ENCODE assay signal across 8 cellular contexts in genomic region chr17:36600936-36601302, GRCh38. TPM values are rescaled to one million over a fixed set of nuclear protein-coding genes. Genes with fewer than 3 reads are reported as not detected.
DNase-seq lines count a peak whose midpoint lies in the region; ATAC-seq, FAIRE-seq and TF ChIP-seq lines count a peak whose summit lies in the region.

No MANE protein-coding gene starts in this region.

- no peak for FAIRE-seq in endothelial cell of umbilical vein (lab: Jason Lieb, UNC)

- no peak for DNase-seq in activated CD8-positive, alpha-beta memory T cell treated with anti-CD3 and anti-CD28 coated beads, Interleukin-2, amount 10 ng/mL, durations not matched to agents 7 days and 5 days
- no peak for DNase-seq in activated CD8-positive, alpha-beta memory T cell treated with anti-CD3 and anti-CD28 coated beads for 24 hours
- DNase-seq in Panc1 (ENCODE audit: low read depth, low spot score) (no peak), endothelial cell of umbilical vein (ENCODE audit: low read depth, low spot score) (no peak), neural crest cell (ENCODE audit: low read depth, low spot score) (no peak), NCI-H2196 (lab: John Stamatoyannopoulos, UW; ENCODE audit: unreplicated experiment) (no peak), hepatic stellate cell (ENCODE audit: low spot score) (no peak)

- peak overlapping the region; percentile 72 for H3K4me2 ChIP-seq in endothelial cell of umbilical vein (ENCODE audit: insufficient read depth, low read length)

- H3K4me1 ChIP-seq in Panc1 (ENCODE audit: control insufficient read depth, insufficient read depth, low read length) (peaks cover 7% of the 10 kb centered on the region; the same call in 1 of the 2 replicates), endothelial cell of umbilical vein (ENCODE audit: control insufficient read depth, extremely low read depth, insufficient read depth, low read length) (peaks cover 16% of the 10 kb centered on the region)

- no peaks in the 10 kb centered on the region for H3K9me1 ChIP-seq in endothelial cell of umbilical vein (replicated peaks; ENCODE audit: control insufficient read depth, extremely low read depth, insufficient read depth, low read length)

- peak overlapping the region; percentile 85 for H3K9ac ChIP-seq in endothelial cell of umbilical vein (replicated peaks; ENCODE audit: extremely low read depth, insufficient read depth, low read length)

- H3K79me2 ChIP-seq in endothelial cell of umbilical vein (ENCODE audit: control insufficient read depth, insufficient read depth, low read length) = peaks cover 17% of the 10 kb centered on the region

- H3K27ac ChIP-seq in Panc1 (ENCODE audit: low read length) (peak overlapping the region; percentile 86), endothelial cell of umbilical vein (ENCODE audit: insufficient read depth, low read depth, low read length) (peak overlapping the region; percentile 54)

- no peaks in the 10 kb centered on the region for H3K27me3 Mint-ChIP-seq in activated CD8-positive, alpha-beta memory T cell treated with anti-CD3 and anti-CD28 coated beads, Interleukin-2, amount 10 ng/mL, durations not matched to agents 7 days and 5 days
- H3K27me3 Mint-ChIP-seq in neural crest cell (ENCODE audit: low read depth) = no peaks in the 10 kb centered on the region

- peak overlapping the region; percentile 74 to 78 for H3K4me3 ChIP-seq in Panc1 (ENCODE audit: low read depth in 2 of 2, low read length in 2 of 2)
- peak overlapping the region in 2 of 3 experiments; percentile 63 to 67 for H3K4me3 ChIP-seq in endothelial cell of umbilical vein (replicated peaks in 1 of 3; ENCODE audit: insufficient read depth in 1 of 3, low read depth in 1 of 3, low read length in 3 of 3)

- H3K27me3 ChIP-seq in Panc1 (ENCODE audit: control insufficient read depth, insufficient read depth, low read length) (no peaks in the 10 kb centered on the region), endothelial cell of umbilical vein (ENCODE audit: control insufficient read depth in 2 of 2, insufficient read depth in 2 of 2, low read length in 2 of 2) (no peaks in the 10 kb centered on the region)

- intact Hi-C loops in Panc1 (cut with micrococcal nuclease; ENCODE audit: unreplicated experiment) (no loop called here), endothelial cell of umbilical vein (cut with micrococcal nuclease) (loop anchor here (1.0 to 10.0 kb wide), 3 partner anchors 25 to 346 kb away; partner anchors contain the start of gene AATF)

- dilution Hi-C loops in endothelial cell of umbilical vein (cut with MboI; ENCODE audit: extremely low pct_ligation_motif_present, low sequenced_read_pairs) = no loop called here

- H3K36me3 ChIP-seq in Panc1 (ENCODE audit: control insufficient read depth, insufficient read depth, low read length) (peaks cover 4% of the 10 kb centered on the region; the same call in 1 of the 2 replicates), endothelial cell of umbilical vein (ENCODE audit: control insufficient read depth in 2 of 2, extremely low read depth in 1 of 2, insufficient read depth in 2 of 2, low read length in 2 of 2) (no peaks in the 10 kb centered on the region)

- H2AFZ ChIP-seq in endothelial cell of umbilical vein (ENCODE audit: low read depth, low read length) = peak overlapping the region; percentile 55

- H3K9me3 Mint-ChIP-seq in activated CD8-positive, alpha-beta memory T cell treated with anti-CD3 and anti-CD28 coated beads, Interleukin-2, amount 10 ng/mL, durations not matched to agents 7 days and 5 days (ENCODE audit: low read depth) = no peaks in the 10 kb centered on the region
- H3K9me3 Mint-ChIP-seq in neural crest cell = no peaks in the 10 kb centered on the region

- H3K4me1 Mint-ChIP-seq in activated CD8-positive, alpha-beta memory T cell treated with anti-CD3 and anti-CD28 coated beads, Interleukin-2, amount 10 ng/mL, durations not matched to agents 7 days and 5 days = peaks cover 38% of the 10 kb centered on the region
- peaks cover 36% of the 10 kb centered on the region for H3K4me1 Mint-ChIP-seq in neural crest cell

- CTCF ChIA-PET in activated CD8-positive, alpha-beta memory T cell treated with anti-CD3 and anti-CD28 coated beads, Interleukin-2, amount 10 ng/mL, durations not matched to agents 7 days and 5 days (lab: Charles Lee) = interaction anchor here (1.3 to 5.1 kb wide), 9 partner anchors 9 to 773 kb away, joined by 3 to 65 read pairs (median 15); partner anchors contain the start of genes DHRS11, MYO19 and PIGW
- CTCF ChIA-PET in Panc1 (lab: Charles Lee) (no interaction called here), endothelial cell of umbilical vein (lab: Charles Lee) (interaction anchor here (0.7 to 4.5 kb wide), 10 partner anchors 9 to 772 kb away, joined by 3 to 66 read pairs (median 19); partner anchors contain the start of gene DHRS11)

- H3K9me3 ChIP-seq in Panc1 (ENCODE audit: control insufficient read depth, insufficient read depth, low read depth, low read length) (no peaks in the 10 kb centered on the region), endothelial cell of umbilical vein (replicated peaks; ENCODE audit: control insufficient read depth, insufficient read depth, low read length) (no peaks in the 10 kb centered on the region)

- H3K4me3 Mint-ChIP-seq in activated CD8-positive, alpha-beta memory T cell treated with anti-CD3 and anti-CD28 coated beads, Interleukin-2, amount 10 ng/mL, durations not matched to agents 7 days and 5 days = peak overlapping the region; percentile 85
- H3K4me3 Mint-ChIP-seq in neural crest cell = peak overlapping the region; percentile 92

- in situ Hi-C loops in Panc1 (cut with HindIII; ENCODE audit: low pct_unique_long_range_greater_than_20kb, low sequenced_read_pairs) = no loop called here

- POLR2A ChIA-PET in Panc1 (lab: Charles Lee) = no interaction called here
- POLR2A ChIA-PET in endothelial cell of umbilical vein (lab: Charles Lee) = interaction anchor here (1.2 kb wide), 2 partner anchors 8 to 56 kb away, joined by 3 to 5 read pairs; partner anchors contain the start of gene GGNBP2

- no TSS peak for BruUV-seq in Panc1 (replicated peaks; lab: Mats Ljungman, UMichigan)
- BruUV-seq in endothelial cell of umbilical vein (replicated peaks; lab: Mats Ljungman, UMichigan) = TSS peak; percentile 97

- H3K36me3 Mint-ChIP-seq in activated CD8-positive, alpha-beta memory T cell treated with anti-CD3 and anti-CD28 coated beads, Interleukin-2, amount 10 ng/mL, durations not matched to agents 7 days and 5 days = peaks cover 5% of the 10 kb centered on the region
- no peaks in the 10 kb centered on the region for H3K36me3 Mint-ChIP-seq in neural crest cell (ENCODE audit: low read depth)

- no peak for TF ChIP-seq POLR2A in endothelial cell of umbilical vein (IDR thresholded peaks at IDR 0.05; ENCODE audit: low read depth, low read length)

- TF ChIP-seq CTCF in Panc1 (IDR thresholded peaks at IDR 0.05) (no peak), endothelial cell of umbilical vein (IDR thresholded peaks at IDR 0.05; ENCODE audit: extremely low read depth in 1 of 2, insufficient read depth in 1 of 2, low read depth in 1 of 2, low read length in 2 of 2) (no peak), neural crest cell (conservative IDR thresholded peaks at IDR 0.05) (no peak)

- H3K27ac Mint-ChIP-seq in activated CD8-positive, alpha-beta memory T cell treated with anti-CD3 and anti-CD28 coated beads, Interleukin-2, amount 10 ng/mL, durations not matched to agents 7 days and 5 days = peak overlapping the region; percentile 87
- H3K27ac Mint-ChIP-seq in neural crest cell (ENCODE audit: unreplicated experiment) = peak overlapping the region; percentile 88

- H4K20me1 ChIP-seq in endothelial cell of umbilical vein (replicated peaks; ENCODE audit: control insufficient read depth, extremely low read depth, insufficient read depth, low read length) = no peaks in the 10 kb centered on the region

- ATAC-seq in activated CD8-positive, alpha-beta memory T cell treated with anti-CD3 and anti-CD28 coated beads, Interleukin-2, amount 10 ng/mL, durations not matched to agents 7 days and 5 days = peak; percentile 13
- ATAC-seq in Panc1 (peak; percentile 25; the same call in 1 of the 2 replicates), HG03378 (IDR thresholded peaks at IDR 0.05; ENCODE audit: unreplicated experiment) (no peak)

RNA-seq across cellular contexts. Expression of gene MRM1, which starts 0.5 kb away (rescaled TPM):
- 10 to 100 TPM; 13.6 to 17.0 TPM for total RNA-seq in activated CD8-positive, alpha-beta memory T cell treated with anti-CD3 and anti-CD28 coated beads, Interleukin-2, amount 10 ng/mL, durations not matched to agents 7 days and 5 days
- total RNA-seq in Panc1 (2021; ENCODE audit: unreplicated experiment) (7.8 TPM), endothelial cell of umbilical vein (5.2 and 5.9 TPM in 2 replicates), neural crest cell (4.6 and 5.4 TPM in 2 replicates)
- 5.6 TPM for polyA plus RNA-seq in Panc1 (2012; ENCODE audit: insufficient read length)
- polyA plus RNA-seq in endothelial cell of umbilical vein = 3.4 and 3.7 TPM in 2 replicates
- 2.0 and 2.8 TPM in 2 replicates for polyA plus RNA-seq in endothelial cell of umbilical vein (2011; cell fraction: cytosol; rRNA removed)
- 2.1 and 2.6 TPM in 2 replicates for polyA plus RNA-seq in endothelial cell of umbilical vein (2011; cell fraction: nucleus; rRNA removed)
- polyA plus RNA-seq in endothelial cell of umbilical vein (2012) = 2.5 and 3.6 TPM in 2 replicates
- polyA minus RNA-seq in endothelial cell of umbilical vein = 1.1 and 1.6 TPM in 2 replicates
- polyA minus RNA-seq in endothelial cell of umbilical vein (2011; cell fraction: cytosol; rRNA and poly(A)+ RNA removed) = 6.6 TPM
- polyA minus RNA-seq in endothelial cell of umbilical vein (2011; cell fraction: nucleus; rRNA and poly(A)+ RNA removed) = 1.8 and 1.9 TPM in 2 replicates

RNA-seq across cellular contexts. Expression of gene DHRS11, which starts 9.2 kb away (rescaled TPM):
- total RNA-seq in activated CD8-positive, alpha-beta memory T cell treated with anti-CD3 and anti-CD28 coated beads, Interleukin-2, amount 10 ng/mL, durations not matched to agents 7 days and 5 days = 1 to 10 TPM; 4.5 to 8.0 TPM
- total RNA-seq in Panc1 (2021; ENCODE audit: unreplicated experiment) = 11.8 TPM
- 10.1 TPM for polyA plus RNA-seq in Panc1 (2012; ENCODE audit: insufficient read length)
- 9.8 and 11.3 TPM in 2 replicates for total RNA-seq in endothelial cell of umbilical vein
- polyA plus RNA-seq in endothelial cell of umbilical vein = 15.7 and 16.2 TPM in 2 replicates
- polyA plus RNA-seq in endothelial cell of umbilical vein (2011; cell fraction: cytosol; rRNA removed) = 12.8 and 13.7 TPM in 2 replicates
- polyA plus RNA-seq in endothelial cell of umbilical vein (2011; cell fraction: nucleus; rRNA removed) = 24.3 and 25.4 TPM in 2 replicates
- 9.2 and 12.6 TPM in 2 replicates for polyA plus RNA-seq in endothelial cell of umbilical vein (2012)
- polyA minus RNA-seq in endothelial cell of umbilical vein = 13.1 and 16.5 TPM in 2 replicates
- 21.6 TPM for polyA minus RNA-seq in endothelial cell of umbilical vein (2011; cell fraction: cytosol; rRNA and poly(A)+ RNA removed)
- 4.8 and 6.3 TPM in 2 replicates for polyA minus RNA-seq in endothelial cell of umbilical vein (2011; cell fraction: nucleus; rRNA and poly(A)+ RNA removed)
- 12.3 and 14.7 TPM in 2 replicates for total RNA-seq in neural crest cell

RNA-seq across cellular contexts. Expression of gene GGNBP2, which starts 56.2 kb away (rescaled TPM):
- 100 to 1,000 TPM in 1 of 2 experiments, 10 to 100 TPM in 1; 96.5 to 113 TPM for total RNA-seq in activated CD8-positive, alpha-beta memory T cell treated with anti-CD3 and anti-CD28 coated beads, Interleukin-2, amount 10 ng/mL, durations not matched to agents 7 days and 5 days
- 57.2 TPM for total RNA-seq in Panc1 (2021; ENCODE audit: unreplicated experiment)
- polyA plus RNA-seq in Panc1 (2012; ENCODE audit: insufficient read length) = 33.5 TPM
- total RNA-seq in endothelial cell of umbilical vein = 71.2 and 77.6 TPM in 2 replicates
- 47.8 and 52.6 TPM in 2 replicates for polyA plus RNA-seq in endothelial cell of umbilical vein
- 55.8 and 61.1 TPM in 2 replicates for polyA plus RNA-seq in endothelial cell of umbilical vein (2011; cell fraction: cytosol; rRNA removed)
- 138 and 160 TPM in 2 replicates for polyA plus RNA-seq in endothelial cell of umbilical vein (2011; cell fraction: nucleus; rRNA removed)
- 43.7 and 52.6 TPM in 2 replicates for polyA plus RNA-seq in endothelial cell of umbilical vein (2012)
- 122 and 154 TPM in 2 replicates for polyA minus RNA-seq in endothelial cell of umbilical vein
- 22.6 TPM for polyA minus RNA-seq in endothelial cell of umbilical vein (2011; cell fraction: cytosol; rRNA and poly(A)+ RNA removed)
- polyA minus RNA-seq in endothelial cell of umbilical vein (2011; cell fraction: nucleus; rRNA and poly(A)+ RNA removed) = 78.5 and 108 TPM in 2 replicates
- 71.8 and 72.3 TPM in 2 replicates for total RNA-seq in neural crest cell
